1 cellular context compared by ENCODE assay signal in the genomic region with DNA sequence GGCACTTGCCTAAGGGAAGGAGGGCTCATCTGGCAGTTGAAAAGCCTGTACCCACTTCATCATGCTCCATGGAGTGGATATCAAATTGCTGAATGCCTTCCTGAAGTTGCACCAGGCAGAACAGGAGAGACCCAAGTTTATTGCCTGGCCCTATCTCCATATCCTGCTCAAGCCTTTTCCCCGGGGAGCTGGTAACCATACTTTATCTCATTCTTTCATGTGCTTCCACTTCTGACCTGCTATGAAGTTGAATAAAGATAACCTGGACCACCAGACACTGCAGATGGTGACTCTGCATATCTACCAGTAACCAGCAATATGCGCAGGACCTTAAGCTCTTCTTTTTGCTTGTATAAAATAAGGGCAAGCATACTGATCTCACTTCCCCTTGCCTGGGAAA.
TF ChIP-seq lines count a peak whose summit lies in the region.

No MANE protein-coding gene starts in this region.

TF ChIP-seq in K562, 482 proteins besides CTCF, POLR2A, EP300 and RAD21 (continued from another document):
- TF ChIP-seq, protein P1, sequence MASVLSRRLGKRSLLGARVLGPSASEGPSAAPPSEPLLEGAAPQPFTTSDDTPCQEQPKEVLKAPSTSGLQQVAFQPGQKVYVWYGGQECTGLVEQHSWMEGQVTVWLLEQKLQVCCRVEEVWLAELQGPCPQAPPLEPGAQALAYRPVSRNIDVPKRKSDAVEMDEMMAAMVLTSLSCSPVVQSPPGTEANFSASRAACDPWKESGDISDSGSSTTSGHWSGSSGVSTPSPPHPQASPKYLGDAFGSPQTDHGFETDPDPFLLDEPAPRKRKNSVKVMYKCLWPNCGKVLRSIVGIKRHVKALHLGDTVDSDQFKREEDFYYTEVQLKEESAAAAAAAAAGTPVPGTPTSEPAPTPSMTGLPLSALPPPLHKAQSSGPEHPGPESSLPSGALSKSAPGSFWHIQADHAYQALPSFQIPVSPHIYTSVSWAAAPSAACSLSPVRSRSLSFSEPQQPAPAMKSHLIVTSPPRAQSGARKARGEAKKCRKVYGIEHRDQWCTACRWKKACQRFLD (CRISPR knock-in tag; IDR thresholded peaks at IDR 0.05), result no peak
- TF ChIP-seq, protein P2, sequence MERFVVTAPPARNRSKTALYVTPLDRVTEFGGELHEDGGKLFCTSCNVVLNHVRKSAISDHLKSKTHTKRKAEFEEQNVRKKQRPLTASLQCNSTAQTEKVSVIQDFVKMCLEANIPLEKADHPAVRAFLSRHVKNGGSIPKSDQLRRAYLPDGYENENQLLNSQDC (CRISPR knock-in tag; IDR thresholded peaks at IDR 0.05), result no peak
- no peak for TF ChIP-seq ZNF146 (CRISPR knock-in tag; IDR thresholded peaks at IDR 0.05; ENCODE audit: unreplicated experiment)
- TF ChIP-seq LARP7 (IDR thresholded peaks at IDR 0.05), result no peak
- no peak for TF ChIP-seq ZNF140 (CRISPR knock-in tag; IDR thresholded peaks at IDR 0.05)
- no peak for TF ChIP-seq ZNF212 (CRISPR knock-in tag; IDR thresholded peaks at IDR 0.05)
- no peak for TF ChIP-seq TCF7 (IDR thresholded peaks at IDR 0.05; ENCODE audit: borderline replicate concordance)
- no peak for TF ChIP-seq PHF21A (IDR thresholded peaks at IDR 0.05; ENCODE audit: borderline replicate concordance, low read depth)
- TF ChIP-seq CXXC5 (CRISPR knock-in tag; IDR thresholded peaks at IDR 0.05), result peak; percentile 57
- no peak for TF ChIP-seq HOXB6 (CRISPR knock-in tag; IDR thresholded peaks at IDR 0.05; ENCODE audit: borderline replicate concordance)
- no peak for TF ChIP-seq JUND (IDR thresholded peaks at IDR 0.05; ENCODE audit: borderline replicate concordance, low read depth, low read length)
- TF ChIP-seq JUND (tag; IDR thresholded peaks at IDR 0.05; ENCODE audit: borderline replicate concordance, low read depth, low read length), result no peak
- TF ChIP-seq, protein P3, sequence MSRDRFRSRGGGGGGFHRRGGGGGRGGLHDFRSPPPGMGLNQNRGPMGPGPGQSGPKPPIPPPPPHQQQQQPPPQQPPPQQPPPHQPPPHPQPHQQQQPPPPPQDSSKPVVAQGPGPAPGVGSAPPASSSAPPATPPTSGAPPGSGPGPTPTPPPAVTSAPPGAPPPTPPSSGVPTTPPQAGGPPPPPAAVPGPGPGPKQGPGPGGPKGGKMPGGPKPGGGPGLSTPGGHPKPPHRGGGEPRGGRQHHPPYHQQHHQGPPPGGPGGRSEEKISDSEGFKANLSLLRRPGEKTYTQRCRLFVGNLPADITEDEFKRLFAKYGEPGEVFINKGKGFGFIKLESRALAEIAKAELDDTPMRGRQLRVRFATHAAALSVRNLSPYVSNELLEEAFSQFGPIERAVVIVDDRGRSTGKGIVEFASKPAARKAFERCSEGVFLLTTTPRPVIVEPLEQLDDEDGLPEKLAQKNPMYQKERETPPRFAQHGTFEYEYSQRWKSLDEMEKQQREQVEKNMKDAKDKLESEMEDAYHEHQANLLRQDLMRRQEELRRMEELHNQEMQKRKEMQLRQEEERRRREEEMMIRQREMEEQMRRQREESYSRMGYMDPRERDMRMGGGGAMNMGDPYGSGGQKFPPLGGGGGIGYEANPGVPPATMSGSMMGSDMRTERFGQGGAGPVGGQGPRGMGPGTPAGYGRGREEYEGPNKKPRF (IDR thresholded peaks at IDR 0.05; ENCODE audit: low read depth, low read length), result no peak
- no peak for TF ChIP-seq MED1 (CRISPR knock-in tag; IDR thresholded peaks at IDR 0.05; ENCODE audit: borderline replicate concordance)
- TF ChIP-seq FOXA1 (IDR thresholded peaks at IDR 0.05; ENCODE audit: borderline replicate concordance), result no peak
- TF ChIP-seq CCNT2 (IDR thresholded peaks at IDR 0.05; ENCODE audit: borderline replicate concordance, extremely low read depth, insufficient read length, low read depth, low read length), result peak; percentile 57
- TF ChIP-seq, protein P4, sequence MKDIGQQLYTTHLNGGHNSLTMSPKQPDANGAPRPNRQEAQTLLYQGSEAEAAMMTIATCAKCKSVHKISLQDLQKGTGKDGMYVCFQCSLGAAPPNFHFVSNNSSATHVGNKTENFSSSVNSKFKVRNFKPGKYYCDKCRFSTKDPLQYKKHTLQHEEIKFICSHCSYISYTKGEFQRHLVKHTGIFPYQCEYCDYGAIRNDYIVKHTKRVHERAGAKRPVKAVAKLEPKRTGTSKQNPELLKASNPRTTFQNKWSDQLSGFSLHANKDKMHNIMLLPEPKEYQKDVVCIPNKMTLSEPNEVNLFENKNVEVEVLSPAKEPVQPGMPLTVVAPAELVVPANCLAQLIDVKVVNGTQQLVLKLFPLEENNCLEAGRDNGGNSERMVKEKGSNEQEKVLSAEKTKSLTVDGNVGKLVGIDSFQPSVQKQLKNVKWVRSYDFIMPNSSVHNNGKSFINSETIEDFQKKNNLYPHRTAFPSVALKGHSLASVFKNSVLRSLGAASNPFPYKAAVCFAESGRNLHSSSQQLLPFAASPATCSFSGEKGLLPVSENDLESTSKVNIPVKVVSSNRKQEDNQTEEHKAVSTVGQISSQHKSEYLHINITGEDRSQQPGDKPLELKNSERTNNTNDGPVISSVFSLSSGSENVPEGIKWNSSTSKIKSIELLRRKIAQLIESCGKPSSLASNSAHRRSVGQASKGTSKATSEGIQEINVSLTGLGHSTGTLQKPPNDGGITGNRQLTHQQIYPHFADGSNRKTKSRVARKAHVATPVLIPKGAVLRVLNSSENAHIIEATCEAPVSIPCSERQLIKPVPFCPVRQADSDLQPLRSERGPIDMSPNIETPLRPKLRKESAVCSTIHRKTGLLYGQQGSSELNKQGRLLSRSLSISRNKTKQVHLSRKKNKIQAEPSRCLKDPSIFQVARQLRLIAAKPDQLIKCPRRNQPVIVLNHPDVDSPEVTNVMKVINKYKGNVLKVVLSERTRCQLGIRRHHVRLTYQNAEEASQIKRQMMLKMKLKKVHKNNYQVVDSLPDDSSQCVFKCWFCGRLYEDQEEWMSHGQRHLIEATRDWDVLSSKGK (CRISPR knock-in tag; IDR thresholded peaks at IDR 0.05), result no peak
- no peak for TF ChIP-seq CBX1 (IDR thresholded peaks at IDR 0.05; ENCODE audit: low read depth)
- TF ChIP-seq, protein P5, sequence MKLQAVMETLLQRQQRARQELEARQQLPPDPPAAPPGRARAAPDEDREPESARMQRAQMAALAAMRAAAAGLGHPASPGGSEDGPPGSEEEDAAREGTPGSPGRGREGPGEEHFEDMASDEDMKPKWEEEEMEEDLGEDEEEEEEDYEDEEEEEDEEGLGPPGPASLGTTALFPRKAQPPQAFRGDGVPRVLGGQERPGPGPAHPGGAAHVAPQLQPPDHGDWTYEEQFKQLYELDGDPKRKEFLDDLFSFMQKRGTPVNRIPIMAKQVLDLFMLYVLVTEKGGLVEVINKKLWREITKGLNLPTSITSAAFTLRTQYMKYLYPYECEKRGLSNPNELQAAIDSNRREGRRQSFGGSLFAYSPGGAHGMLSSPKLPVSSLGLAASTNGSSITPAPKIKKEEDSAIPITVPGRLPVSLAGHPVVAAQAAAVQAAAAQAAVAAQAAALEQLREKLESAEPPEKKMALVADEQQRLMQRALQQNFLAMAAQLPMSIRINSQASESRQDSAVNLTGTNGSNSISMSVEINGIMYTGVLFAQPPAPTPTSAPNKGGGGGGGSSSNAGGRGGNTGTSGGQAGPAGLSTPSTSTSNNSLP (IDR thresholded peaks at IDR 0.05; ENCODE audit: borderline replicate concordance, low read depth, low read length), result peak; percentile 23; the same call in 1 of the 2 replicates
- no peak for TF ChIP-seq NR4A1 (CRISPR knock-in tag; IDR thresholded peaks at IDR 0.05)
- no peak for TF ChIP-seq NR4A1 (tag; IDR thresholded peaks at IDR 0.05)
- TF ChIP-seq CREM (IDR thresholded peaks at IDR 0.05; ENCODE audit: low read depth), result peak; percentile 44; the same call in 1 of the 2 replicates
